21 cellular contexts compared by ENCODE assay signal in genomic region chrX:21982311-21982710, GRCh38. TPM values are rescaled to one million over a fixed set of nuclear protein-coding genes. Genes with fewer than 3 reads are reported as not detected.
DNase-seq lines count a peak whose midpoint lies in the region; ATAC-seq, FAIRE-seq and TF ChIP-seq lines count a peak whose summit lies in the region.
"Had no signal": no experiment of that assay in that cellular context is flagged by ENCODE, and none has a peak within 500 bp of the region (broad histone marks: within the 10 kb centered on the region; RNA-seq: fewer than 3 reads in every experiment).

No MANE protein-coding gene starts in this region.

- no peaks in the 10 kb centered on the region for H3K36me3 Mint-ChIP-seq in activated naive CD4-positive, alpha-beta T cell treated with anti-CD3 and anti-CD28 coated beads, Interleukin-2, amount 50 U/mL, for 24 hours
- H3K36me3 Mint-ChIP-seq in endodermal cell (ENCODE audit: low read depth) (peaks cover 63% of the 10 kb centered on the region), type B pancreatic cell (peaks cover 25% of the 10 kb centered on the region)

- no peaks in the 10 kb centered on the region for H3K27me3 Mint-ChIP-seq in activated naive CD4-positive, alpha-beta T cell treated with anti-CD3 and anti-CD28 coated beads, Interleukin-2, amount 50 U/mL, for 24 hours
- H3K27me3 Mint-ChIP-seq in endodermal cell (ENCODE audit: insufficient read depth) (no peaks in the 10 kb centered on the region), type B pancreatic cell (no peaks in the 10 kb centered on the region)
- H3K27me3 Mint-ChIP-seq: B cell, IgD-negative memory B cell had no signal

- peak overlapping the region; percentile 57 for H3K27ac Mint-ChIP-seq in activated naive CD4-positive, alpha-beta T cell treated with anti-CD3 and anti-CD28 coated beads, Interleukin-2, amount 50 U/mL, for 24 hours
- H3K27ac Mint-ChIP-seq in endodermal cell, result peak overlapping the region; percentile 39
- peak overlapping the region; percentile 1 for H3K27ac Mint-ChIP-seq in type B pancreatic cell
- H3K27ac Mint-ChIP-seq: B cell; CD8-positive, alpha-beta T cell; GM23338; HFFc6 had no signal

- no peak overlapping the region for H3K4me3 Mint-ChIP-seq in activated naive CD4-positive, alpha-beta T cell treated with anti-CD3 and anti-CD28 coated beads, Interleukin-2, amount 50 U/mL, for 24 hours
- H3K4me3 Mint-ChIP-seq in endodermal cell, result no peak overlapping the region
- no peak overlapping the region for H3K4me3 Mint-ChIP-seq in type B pancreatic cell
- H3K4me3 Mint-ChIP-seq: B cell; CD8-positive, alpha-beta T cell; GM23338; HFFc6; IgD-negative memory B cell had no signal

- FAIRE-seq in RCC 7860 (lab: Jason Lieb, UNC), result no peak
- FAIRE-seq: GM12878, GM19239, H54, HepG2 had no signal

- no peak for DNase-seq in activated naive CD4-positive, alpha-beta T cell treated with anti-CD3 and anti-CD28 coated beads, Interleukin-2, amount 50 U/mL, for 16 hours
- DNase-seq in endodermal cell, result no peak
- no peak for DNase-seq in type B pancreatic cell (ENCODE audit: extremely low spot score, unreplicated experiment)
- DNase-seq in RCC 7860 (ENCODE audit: low spot score), result no peak
- no peak for DNase-seq in NK-92 (lab: John Stamatoyannopoulos, UW; ENCODE audit: unreplicated experiment)
- DNase-seq: Calu3; CD8-positive, alpha-beta T cell; DMS79 treated with DMSO at 0.1 percent for 48 hours; GF-D8; HFFc6 had no signal

- H3K4me1 ChIP-seq in endodermal cell (ENCODE audit: control insufficient read depth, insufficient read depth, low read length), result no peaks in the 10 kb centered on the region

- no peak overlapping the region for H3K9ac ChIP-seq in endodermal cell (ENCODE audit: extremely low read depth, low read length, poor library complexity, severe bottlenecking)
- H3K9ac ChIP-seq: BLaER1 treated with 17β-estradiol and CSF1 and Interleukin-3, amounts not matched to agents 10 nM and 100 nM had no signal

- no peaks in the 10 kb centered on the region for H3K9me3 Mint-ChIP-seq in activated naive CD4-positive, alpha-beta T cell treated with anti-CD3 and anti-CD28 coated beads, Interleukin-2, amount 50 U/mL, for 24 hours
- peaks cover 2% of the 10 kb centered on the region for H3K9me3 Mint-ChIP-seq in endodermal cell
- H3K9me3 Mint-ChIP-seq in type B pancreatic cell, result no peaks in the 10 kb centered on the region
- H3K9me3 Mint-ChIP-seq: CD8-positive, alpha-beta T cell; GM23338; HFFc6; IgD-negative memory B cell had no signal

- peaks cover 36% of the 10 kb centered on the region for H3K36me3 ChIP-seq in endodermal cell (ENCODE audit: control insufficient read depth, insufficient read depth, low read length)

- peaks cover 6% of the 10 kb centered on the region for H3K4me1 Mint-ChIP-seq in activated naive CD4-positive, alpha-beta T cell treated with anti-CD3 and anti-CD28 coated beads, Interleukin-2, amount 50 U/mL, for 24 hours
- H3K4me1 Mint-ChIP-seq in endodermal cell (no peaks in the 10 kb centered on the region), type B pancreatic cell (ENCODE audit: unreplicated experiment) (peaks cover 7% of the 10 kb centered on the region)
- H3K4me1 Mint-ChIP-seq: GM23338 had no signal

- 90 to 97% methylated on average over 2 to 5 of the region's 6 CpGs for WGBS in endodermal cell (ENCODE audit: insufficient coverage in 1 of 2, insufficient read length in 1 of 2), 2 experiments

- no peaks in the 10 kb centered on the region for H3K9me3 ChIP-seq in endodermal cell (ENCODE audit: control insufficient read depth, low read length)
- H3K9me3 ChIP-seq: BLaER1 treated with 17β-estradiol and CSF1 and Interleukin-3, amounts not matched to agents 10 nM and 100 nM had no signal

- peak; percentile 48 for ATAC-seq in HG02885 (IDR thresholded peaks at IDR 0.05; ENCODE audit: poor library complexity, unreplicated experiment)
- ATAC-seq: CD8-positive, alpha-beta T cell; GM12878; GM23338; HCT116; HepG2 had no signal

- no peak overlapping the region for H3K4me3 ChIP-seq in endodermal cell (ENCODE audit: low read length)
- H3K4me3 ChIP-seq: BLaER1 treated with 17β-estradiol and CSF1 and Interleukin-3, amounts not matched to agents 10 nM and 100 nM; GM12878; GM23338 had no signal

- no peak for TF ChIP-seq CTCF in endodermal cell (conservative IDR thresholded peaks at IDR 0.05)
- no peak for TF ChIP-seq CTCF in type B pancreatic cell (conservative IDR thresholded peaks at IDR 0.05)

- no peaks in the 10 kb centered on the region for H3K27me3 ChIP-seq in endodermal cell (ENCODE audit: control insufficient read depth, insufficient read depth, low read length, poor library complexity, severe bottlenecking)
- H3K27me3 ChIP-seq: BLaER1 treated with 17β-estradiol and CSF1 and Interleukin-3, amounts not matched to agents 10 nM and 100 nM had no signal

- H3K27ac ChIP-seq in endodermal cell (ENCODE audit: low read depth, low read length), result no peak overlapping the region
- H3K27ac ChIP-seq: BLaER1 treated with 17β-estradiol and CSF1 and Interleukin-3, amounts not matched to agents 10 nM and 100 nM had no signal

RNA-seq across cellular contexts. Expression of gene SMS, which starts 41.8 kb away (rescaled TPM):
- total RNA-seq in endodermal cell (100 to 1,000 TPM; 163 to 312 TPM), type B pancreatic cell (ENCODE audit: low replicate concordance) (138 and 277 TPM in 2 replicates)
- polyA plus RNA-seq in endodermal cell (2013, experiment 1 of 2), result 119 TPM
- polyA plus RNA-seq in endodermal cell (2013, experiment 2 of 2), result 104 TPM

RNA-seq across cellular contexts. Expression of gene PHEX, which starts 49.8 kb away (rescaled TPM):
- total RNA-seq in endodermal cell, result under 1 TPM; 0.24 to 0.37 TPM
- 0.14 TPM for polyA plus RNA-seq in endodermal cell (2013, experiment 1 of 2)
- 0.12 TPM for polyA plus RNA-seq in endodermal cell (2013, experiment 2 of 2)
- total RNA-seq in type B pancreatic cell (ENCODE audit: low replicate concordance), result 1.6 and 5.7 TPM in 2 replicates

Comparison
In these comparisons a context has a peak if more than half of its experiments do, and no peak if none do; other contexts are left out.
1. H3K27ac Mint-ChIP-seq: peak in every context shown above with its lines; median percentile 57 in activated naive CD4-positive, alpha-beta T cell treated with anti-CD3 and anti-CD28 coated beads, Interleukin-2, amount 50 U/mL, for 24 hours; 39 in endodermal cell; 1 in type B pancreatic cell.